ENCODE assay signal across 1 cellular context in genomic region chr2:10935953-10936942, GRCh38.
TF ChIP-seq lines count a peak whose summit lies in the region.

No MANE protein-coding gene starts in this region.

TF ChIP-seq in HepG2, 621 proteins besides CTCF, POLR2A, EP300 and RAD21 (continued from another document and continues in another):
- TF ChIP-seq ZNF281 (CRISPR knock-in tag; IDR thresholded peaks at IDR 0.05; ENCODE audit: borderline replicate concordance) (no peak; the same call in 1 of the 2 replicates), TEF (CRISPR knock-in tag; IDR thresholded peaks at IDR 0.05) (no peak), TERF1 (CRISPR knock-in tag; IDR thresholded peaks at IDR 0.05) (no peak), ZFP37 (CRISPR knock-in tag; IDR thresholded peaks at IDR 0.05; ENCODE audit: borderline replicate concordance) (0 out of 2 replicates have a peak, but pooled peaks have one; percentile 31), POGZ (CRISPR knock-in tag; IDR thresholded peaks at IDR 0.05) (peak; percentile 69), PAF1 (CRISPR knock-in tag; IDR thresholded peaks at IDR 0.05) (no peak), ZBTB44 (CRISPR knock-in tag; IDR thresholded peaks at IDR 0.05) (no peak), SRSF1 (optimal IDR thresholded peaks at IDR 0.05; ENCODE audit: low read depth, low read length) (no peak), TOPORS (CRISPR knock-in tag; IDR thresholded peaks at IDR 0.05) (no peak), PRPF4 (IDR thresholded peaks at IDR 0.05; ENCODE audit: low read depth, low read length, poor library complexity, severe bottlenecking) (no peak), ZNF350 (CRISPR knock-in tag; IDR thresholded peaks at IDR 0.05; ENCODE audit: borderline replicate concordance, low read depth) (peak; percentile 69; the same call in 1 of the 2 replicates), TP53 (CRISPR knock-in tag; conservative IDR thresholded peaks at IDR 0.05) (no peak), ZBED4 (CRISPR knock-in tag; IDR thresholded peaks at IDR 0.05; ENCODE audit: borderline replicate concordance) (peak; percentile 63; the same call in 1 of the 2 replicates), ZFP82 (CRISPR knock-in tag; IDR thresholded peaks at IDR 0.05; ENCODE audit: borderline replicate concordance) (peak; percentile 76; the same call in 1 of the 2 replicates), ZSCAN9 (CRISPR knock-in tag; IDR thresholded peaks at IDR 0.05; ENCODE audit: borderline replicate concordance) (peak; percentile 92), ZNF615 (CRISPR knock-in tag; IDR thresholded peaks at IDR 0.05; ENCODE audit: borderline replicate concordance) (no peak; the same call in 1 of the 2 replicates), CBX1 (IDR thresholded peaks at IDR 0.05; ENCODE audit: low read depth) (peak; percentile 82), STAT5B (CRISPR knock-in tag; IDR thresholded peaks at IDR 0.05) (no peak), SP1 (IDR thresholded peaks at IDR 0.05) (no peak), SP1 (CRISPR knock-in tag; IDR thresholded peaks at IDR 0.05) (peak; percentile 19; the same call in 1 of the 2 replicates), GABPA (IDR thresholded peaks at IDR 0.05; ENCODE audit: low read depth, low read length) (no peak), GABPA (CRISPR knock-in tag; IDR thresholded peaks at IDR 0.05; ENCODE audit: low read depth) (peak; percentile 66; the same call in 1 of the 2 replicates), MAFF (IDR thresholded peaks at IDR 0.05; ENCODE audit: low read depth, low read length) (peak; percentile 59), PATZ1 (CRISPR knock-in tag; IDR thresholded peaks at IDR 0.05) (peak; percentile 68), RXRB (CRISPR knock-in tag; IDR thresholded peaks at IDR 0.05; ENCODE audit: borderline replicate concordance) (peak; percentile 93), ATF7-NPFF (CRISPR knock-in tag; IDR thresholded peaks at IDR 0.05; ENCODE audit: low read depth) (0 out of 2 replicates have a peak, but pooled peaks have one; percentile 22), LRRFIP1 (CRISPR knock-in tag; conservative IDR thresholded peaks at IDR 0.05) (no peak), RELA (CRISPR knock-in tag; IDR thresholded peaks at IDR 0.05) (no peak), DRAP1 (CRISPR knock-in tag; IDR thresholded peaks at IDR 0.05) (peak; percentile 34; the same call in 1 of the 2 replicates), SALL2 (CRISPR knock-in tag; IDR thresholded peaks at IDR 0.05) (no peak), ZNF614 (CRISPR knock-in tag; IDR thresholded peaks at IDR 0.05; ENCODE audit: borderline replicate concordance) (peak; percentile 93), MAF1 (CRISPR knock-in tag; IDR thresholded peaks at IDR 0.05; ENCODE audit: borderline replicate concordance) (no peak), AKAP8 (CRISPR knock-in tag; IDR thresholded peaks at IDR 0.05) (no peak; the same call in 1 of the 2 replicates), ATF6 (CRISPR knock-in tag; conservative IDR thresholded peaks at IDR 0.05) (no peak), BCL6 (CRISPR knock-in tag; IDR thresholded peaks at IDR 0.05) (peak; percentile 71), NCOR1 (IDR thresholded peaks at IDR 0.05; ENCODE audit: borderline replicate concordance, low read length) (peak; percentile 39; the same call in 1 of the 2 replicates), ZNF451 (CRISPR knock-in tag; IDR thresholded peaks at IDR 0.05) (no peak), ZNF580 (CRISPR knock-in tag; IDR thresholded peaks at IDR 0.05; ENCODE audit: borderline replicate concordance, low read depth) (peak; percentile 52; the same call in 1 of the 2 replicates), NR1H2 (CRISPR knock-in tag; IDR thresholded peaks at IDR 0.05; ENCODE audit: borderline replicate concordance, low read depth) (no peak), CHD2 (IDR thresholded peaks at IDR 0.05; ENCODE audit: low read depth, low read length) (no peak), HOXA9 (CRISPR knock-in tag; IDR thresholded peaks at IDR 0.05; ENCODE audit: borderline replicate concordance) (no peak), TBX3 (IDR thresholded peaks at IDR 0.05; ENCODE audit: borderline replicate concordance) (peak; percentile 73; the same call in 1 of the 2 replicates), ZNF343 (CRISPR knock-in tag; IDR thresholded peaks at IDR 0.05) (no peak), FOXM1 (CRISPR knock-in tag; IDR thresholded peaks at IDR 0.05) (no peak)
